Comparison of ENCODE assay signal across 17 cellular contexts in the genomic region with DNA sequence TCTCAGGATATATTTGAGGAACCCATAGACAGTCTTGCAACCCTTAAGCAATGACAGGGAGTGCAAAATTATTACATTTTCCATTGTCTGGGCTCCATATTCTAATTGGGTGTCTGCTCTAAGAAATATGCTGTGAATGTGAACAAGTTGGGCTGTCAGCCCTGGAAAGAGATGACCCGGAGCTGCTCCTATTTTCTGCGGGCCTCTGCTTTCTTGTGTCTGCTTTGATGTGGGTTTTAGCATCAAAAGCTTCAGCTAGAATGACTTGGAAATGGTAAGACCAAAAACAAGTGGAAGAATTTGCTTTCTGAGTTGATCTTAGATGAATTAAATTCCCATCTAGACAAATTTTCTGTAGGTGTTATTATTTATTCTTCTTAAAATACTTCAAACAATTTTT.
A peak's percentile ranks its signal among the peaks of the same experiment; 100 is the strongest.
DNase-seq lines count a peak whose midpoint lies in the region; ATAC-seq lines count a peak whose summit lies in the region.
"Had no signal": no experiment of that assay in that cellular context is flagged by ENCODE, and none has a peak within 500 bp of the region (broad histone marks: within the 10 kb centered on the region; RNA-seq: fewer than 3 reads in every experiment).

No MANE protein-coding gene starts in this region.

- H3K4ac ChIP-seq in neuronal stem cell (ENCODE audit: low read length), result no peak overlapping the region

- peaks cover 5 to 9% of the 10 kb centered on the region in 2 donors for H3K9me3 ChIP-seq in neuronal stem cell (replicated peaks in 1 of 2; ENCODE audit: control insufficient read depth in 2 of 2, insufficient read depth in 1 of 2, low read depth in 1 of 2, low read length in 2 of 2)
- H3K9me3 ChIP-seq: A549 had no signal

- no peak overlapping the region for H2BK12ac ChIP-seq in neuronal stem cell (ENCODE audit: low read length)

- H2AK5ac ChIP-seq in neuronal stem cell (ENCODE audit: low read depth, low read length), result no peak overlapping the region

- no CpG with 5 or more reads among the region's 2 CpGs for WGBS in neuronal stem cell (ENCODE audit: extremely low coverage in 2 of 2, insufficient read length in 2 of 2, insufficient replicate concordance in 1 of 2), 2 donors

- H3K9ac ChIP-seq in neuronal stem cell (ENCODE audit: low read depth, low read length, poor library complexity), result no peak overlapping the region
- H3K9ac ChIP-seq: BLaER1 treated with 17β-estradiol and CSF1 and Interleukin-3, amounts not matched to agents 10 nM and 100 nM had no signal

- no peaks in the 10 kb centered on the region for H3K27me3 ChIP-seq in neuronal stem cell (ENCODE audit: control insufficient read depth in 3 of 3, insufficient read depth in 3 of 3, low read depth in 1 of 3, low read length in 3 of 3)
- H3K27me3 ChIP-seq: BLaER1 treated with 17β-estradiol and CSF1 and Interleukin-3, amounts not matched to agents 10 nM and 100 nM had no signal

- no peak overlapping the region for H4K8ac ChIP-seq in neuronal stem cell (ENCODE audit: low read depth, low read length)

- peaks cover 5 to 6% of the 10 kb centered on the region in 2 donors for H3K4me1 ChIP-seq in neuronal stem cell (ENCODE audit: control insufficient read depth in 2 of 2, insufficient read depth in 1 of 2, low read depth in 1 of 2, low read length in 2 of 2)
- H3K4me1 ChIP-seq: BLaER1 treated with 17β-estradiol and CSF1 and Interleukin-3, amounts not matched to agents 10 nM and 100 nM; Caco-2 had no signal

- no peak overlapping the region for H2BK15ac ChIP-seq in neuronal stem cell (ENCODE audit: low read length)

- no peak overlapping the region for H2BK120ac ChIP-seq in neuronal stem cell (ENCODE audit: low read depth, low read length)

- H3K4me3 ChIP-seq in neuronal stem cell (ENCODE audit: low read length in 2 of 2), result no peak overlapping the region
- H3K4me3 ChIP-seq: A549; BLaER1 treated with 17β-estradiol and CSF1 and Interleukin-3, amounts not matched to agents 10 nM and 100 nM had no signal

- no peaks in the 10 kb centered on the region for H3K79me1 ChIP-seq in neuronal stem cell (ENCODE audit: low read depth, low read length)

- no peak overlapping the region for H3K18ac ChIP-seq in neuronal stem cell (ENCODE audit: low read length)

- no peak overlapping the region for H3K14ac ChIP-seq in neuronal stem cell (ENCODE audit: low read length)

- H3K36me3 ChIP-seq in neuronal stem cell (replicated peaks in 1 of 2; ENCODE audit: control insufficient read depth in 2 of 2, insufficient read depth in 2 of 2, low read length in 2 of 2), result peaks cover 0 to 2% of the 10 kb centered on the region in 2 donors
- H3K36me3 ChIP-seq: BLaER1 treated with 17β-estradiol and CSF1 and Interleukin-3, amounts not matched to agents 10 nM and 100 nM had no signal

- H3K4me2 ChIP-seq in neuronal stem cell (ENCODE audit: insufficient read depth, low read length, poor library complexity, severe bottlenecking), result no peak overlapping the region
- H3K4me2 ChIP-seq: A549; BLaER1 treated with 17β-estradiol and CSF1 and Interleukin-3, amounts not matched to agents 10 nM and 100 nM had no signal

- H2AFZ ChIP-seq in neuronal stem cell (ENCODE audit: low read length), result peak overlapping the region; percentile 24

- H2BK5ac ChIP-seq in neuronal stem cell (ENCODE audit: low read length), result no peak overlapping the region

- H3K27ac ChIP-seq in neuronal stem cell (replicated peaks; ENCODE audit: low read length), result no peak overlapping the region
- H3K27ac ChIP-seq: 22Rv1; A549; BLaER1 treated with 17β-estradiol and CSF1 and Interleukin-3, amounts not matched to agents 10 nM and 100 nM; C4-2B had no signal

- no peak overlapping the region for H4K91ac ChIP-seq in neuronal stem cell (ENCODE audit: low read depth, low read length, poor library complexity)

- ATAC-seq in GM18519 (IDR thresholded peaks at IDR 0.05; ENCODE audit: low FRiP score, unreplicated experiment), result no peak
- ATAC-seq: A549; CD8-positive, alpha-beta T cell had no signal

- DNase-seq in SW480 (ENCODE audit: low spot score) (peak; percentile 51), astrocyte of the hippocampus (ENCODE audit: low read depth, low spot score) (peak; percentile 52), neuronal stem cell (ENCODE audit: low spot score) (no peak), cerebellar nuclear complex (lab: John Stamatoyannopoulos, UW) (no peak), superior temporal gyrus (ENCODE audit: extremely low spot score) (no peak)
- DNase-seq: AML-193; Caco-2; Calu3; CD4-positive, alpha-beta T cell; CD8-positive, alpha-beta T cell; DMS79 treated with DMSO at 0.1 percent for 48 hours; GF-D8 had no signal

- H3K23ac ChIP-seq in neuronal stem cell (ENCODE audit: low read depth, low read length, poor library complexity), result no peak overlapping the region

Comparison
In these comparisons a context has a peak if more than half of its experiments do, and no peak if none do; other contexts are left out.
1. DNase-seq: peak in SW480 (single experiment) and astrocyte of the hippocampus (single experiment); none in neuronal stem cell (single experiment), cerebellar nuclear complex (0 of 2) and superior temporal gyrus (single experiment).